ENCODE assay signal across 8 cellular contexts in genomic region chr7:102433319-102434038, GRCh38. TPM values are rescaled to one million over a fixed set of nuclear protein-coding genes. Genes with fewer than 3 reads are reported as not detected.
DNase-seq lines count a peak whose midpoint lies in the region; FAIRE-seq and TF ChIP-seq lines count a peak whose summit lies in the region.

TSS of gene ORAI2 (plus strand) at chr7:102433575. CDS start at chr7:102438957, 5,382 bp downstream.

- H3K27me3 Mint-ChIP-seq in HFFc6 (ENCODE audit: insufficient read depth) = no peaks in the 10 kb centered on the region; the same call in 1 of the 2 replicates

- peak within 1 kb of the TSS; percentile 81 for H3K27ac Mint-ChIP-seq in HFFc6

- no peaks in the 10 kb centered on the region for H3K9me3 ChIP-seq in keratinocyte (ENCODE audit: control insufficient read depth, low read depth, low read length)

- H3K4me2 ChIP-seq in keratinocyte (ENCODE audit: control insufficient read depth, extremely low read depth, insufficient read depth, low read depth, low read length) = peak within 1 kb of the TSS; percentile 81

- H3K4me3 ChIP-seq in GM12875 (ENCODE audit: low read depth, low read length) (peak within 1 kb of the TSS; percentile 86), keratinocyte (ENCODE audit: control insufficient read depth in 2 of 3, extremely low read depth in 1 of 3, insufficient read depth in 2 of 3, low read depth in 1 of 3, low read length in 3 of 3) (peak within 1 kb of the TSS; percentile 54 to 69 (median 61))

- H3K9me3 Mint-ChIP-seq in HFFc6 = no peaks in the 10 kb centered on the region

- no peaks in the 10 kb centered on the region for H3K36me3 ChIP-seq in keratinocyte (ENCODE audit: control insufficient read depth in 2 of 2, extremely low read depth in 1 of 2, insufficient read depth in 2 of 2, low read length in 2 of 2)

- dilution Hi-C loops in keratinocyte (cut with MboI; ENCODE audit: extremely low pct_ligation_motif_present, low sequenced_read_pairs) = no loop called here

- H3K79me2 ChIP-seq in keratinocyte (ENCODE audit: control insufficient read depth, insufficient read depth, low read length) = no peaks in the 10 kb centered on the region

- DNase-seq in HFFc6 (peak; percentile 51), NCI-H146 treated with DMSO at 0.1 percent for 48 hours (lab: John Stamatoyannopoulos, UW; ENCODE audit: unreplicated experiment) (peak; percentile 38), caudate nucleus (lab: John Stamatoyannopoulos, UW) (peak in 57 of 61 donors; percentile 10 to 90 (median 67)), keratinocyte (ENCODE audit: low read depth, low spot score) (no peak), NCI-H524 treated with DMSO at 0.1 percent for 48 hours (lab: John Stamatoyannopoulos, UW) (no peak)
- DNase-seq in activated CD4-positive, CD25-positive, alpha-beta regulatory T cell treated with anti-CD3 and anti-CD28 coated beads, Interleukin-2, amount 50 U/mL, for 16 hours (ENCODE audit: low read depth, low spot score) = peak; percentile 71
- DNase-seq in stimulated activated CD4-positive, alpha-beta T cell treated with anti-CD3 and anti-CD28 coated beads, Interleukin-12 subunit alpha, Interleukin-12 subunit beta, amount 100 ng/mL, for 48 hours (ENCODE audit: low read depth in 2 of 3, low spot score in 1 of 3) = peak; percentile 62 to 81 (median 67)

- FAIRE-seq in keratinocyte (lab: Jason Lieb, UNC) = no peak

- peak within 1 kb of the TSS; percentile 91 for H3K27ac ChIP-seq in caudate nucleus (ENCODE audit: low read depth, low read length)
- H3K27ac ChIP-seq in keratinocyte (ENCODE audit: control insufficient read depth, insufficient read depth, low read length) = no peak within 1 kb of the TSS

- TF ChIP-seq CTCF in GM12875 (IDR thresholded peaks at IDR 0.05; ENCODE audit: borderline replicate concordance, insufficient read depth, low read depth, low read length) (no peak), HFFc6 (IDR thresholded peaks at IDR 0.05) (peak; percentile 18), keratinocyte (optimal IDR thresholded peaks at IDR 0.05 in 1 of 3, IDR thresholded peaks at IDR 0.05 in 1 of 3, conservative IDR thresholded peaks at IDR 0.05 in 1 of 3; ENCODE audit: extremely low read depth in 1 of 3, insufficient read depth in 2 of 3, low read length in 3 of 3) (no peak)

- peak within 1 kb of the TSS; percentile 93 for H3K4me3 Mint-ChIP-seq in HFFc6

- no peaks in the 10 kb centered on the region for H3K9me1 ChIP-seq in keratinocyte (ENCODE audit: control insufficient read depth, extremely low read depth, insufficient read depth, low read length)

- H3K27me3 ChIP-seq in keratinocyte (ENCODE audit: control insufficient read depth, extremely low read depth, insufficient read depth, low read length) = peaks cover 3% of the 10 kb centered on the region

- peak within 1 kb of the TSS; percentile 42 for H2AFZ ChIP-seq in keratinocyte (ENCODE audit: control insufficient read depth, low read length)

- peaks cover 11% of the 10 kb centered on the region for H3K4me1 Mint-ChIP-seq in HFFc6 (ENCODE audit: low read depth)

- H3K9ac ChIP-seq in keratinocyte (ENCODE audit: control insufficient read depth, extremely low read depth, insufficient read depth, low read length) = peak within 1 kb of the TSS; percentile 61

- no peaks in the 10 kb centered on the region for H4K20me1 ChIP-seq in keratinocyte (ENCODE audit: control insufficient read depth, extremely low read depth, insufficient read depth, low read length)

- peaks cover 13% of the 10 kb centered on the region for H3K4me1 ChIP-seq in keratinocyte (ENCODE audit: control insufficient read depth, extremely low read depth, insufficient read depth, low read length)

- 0 out of 2 replicates have a peak, but pooled peaks cover 6% of the 10 kb centered on the region for H3K36me3 Mint-ChIP-seq in HFFc6 (ENCODE audit: low read depth)

RNA-seq across cellular contexts. Expression of gene ORAI2, which starts in this region (rescaled TPM):
- 10 to 100 TPM; 49.4 to 72.5 (median 54.9) TPM for total RNA-seq in HFFc6 (2021; fragmentation: NEBNext Ultra II Directional; extraction: Animal tissue kit (Norgen Biotek cat#: 25700))
- polyA plus RNA-seq in keratinocyte = 2.0 to 4.3 TPM (median 4.1 TPM) in 3 replicates
- polyA plus RNA-seq in keratinocyte (2011; ENCODE audit: low read depth) = 0.29 TPM
- 2.7 and 7.3 TPM in 2 replicates for polyA plus RNA-seq in keratinocyte (2011; cell fraction: cytosol; rRNA removed)
- 3.5 and 6.1 TPM in 2 replicates for polyA plus RNA-seq in keratinocyte (2011; cell fraction: nucleus; rRNA removed)
- 1.0 and 5.5 TPM in 2 replicates for polyA plus RNA-seq in keratinocyte (2012; ENCODE audit: low replicate concordance)
- polyA minus RNA-seq in keratinocyte = 5.2 to 12.2 TPM (median 9.4 TPM) in 3 replicates
- polyA minus RNA-seq in keratinocyte (2011; cell fraction: cytosol; rRNA and poly(A)+ RNA removed) = 10.0 TPM
- 2.8 and 9.5 TPM in 2 replicates for polyA minus RNA-seq in keratinocyte (2011; cell fraction: nucleus; rRNA and poly(A)+ RNA removed)

Comparison
In these comparisons a context has a peak if more than half of its experiments do, and no peak if none do; other contexts are left out.
1. DNase-seq: peak in HFFc6 (single experiment), NCI-H146 treated with DMSO at 0.1 percent for 48 hours (single experiment), activated CD4-positive, CD25-positive, alpha-beta regulatory T cell treated with anti-CD3 and anti-CD28 coated beads, Interleukin-2, amount 50 U/mL, for 16 hours (single experiment), caudate nucleus (57 of 61) and stimulated activated CD4-positive, alpha-beta T cell treated with anti-CD3 and anti-CD28 coated beads, Interleukin-12 subunit alpha, Interleukin-12 subunit beta, amount 100 ng/mL, for 48 hours (3 of 3); none in keratinocyte (single experiment) and NCI-H524 treated with DMSO at 0.1 percent for 48 hours (single experiment).